In the genomic region with DNA sequence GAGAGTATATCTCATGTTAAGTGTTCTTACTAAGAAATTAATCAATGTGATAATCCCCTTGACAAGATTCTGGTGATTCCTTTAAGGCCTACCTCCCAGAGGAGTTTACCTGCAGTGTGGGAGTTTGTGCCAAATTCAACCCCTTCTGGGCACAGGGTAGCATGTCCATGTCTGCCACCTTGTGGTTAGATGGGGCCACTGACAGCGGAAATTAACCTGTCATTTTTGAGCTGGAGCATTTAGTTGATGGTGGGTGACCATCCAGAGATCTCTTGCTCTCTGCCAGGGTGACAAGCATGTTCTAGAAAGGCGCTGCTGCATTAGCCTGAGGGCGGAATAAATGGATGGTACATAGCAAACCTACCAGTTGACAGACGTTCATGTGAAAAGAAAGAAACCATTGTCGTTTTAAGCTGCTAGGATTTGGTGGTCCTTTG, we compare ENCODE assay signal across 8 cellular contexts.
DNase-seq lines count a peak whose midpoint lies in the region; ATAC-seq and TF ChIP-seq lines count a peak whose summit lies in the region.

No MANE protein-coding gene starts in this region.

- peak; percentile 72 for DNase-seq in KBM-7
- peak; percentile 46 for DNase-seq in SK-N-SH
- DNase-seq in activated naive CD8-positive, alpha-beta T cell treated with anti-CD3 and anti-CD28 coated beads, Interleukin-2, amount 10 ng/mL, durations not matched to agents 7 days and 5 days = peak; percentile 37
- DNase-seq in hepatocyte (ENCODE audit: low spot score) = peak; percentile 54
- peak; percentile 49 for DNase-seq in stimulated activated CD4-positive, alpha-beta T cell treated with anti-CD3 and anti-CD28 coated beads, Interleukin-1b, Interleukin-23, amount 100 ng/mL, for 48 hours
- no peak for DNase-seq in middle frontal gyrus (ENCODE audit: extremely low spot score, low spot score)

- H3K9me3 ChIP-seq in SK-N-SH = no peaks in the 10 kb centered on the region
- H3K9me3 ChIP-seq in hepatocyte (ENCODE audit: low read depth) = no peaks in the 10 kb centered on the region

- POLR2A ChIA-PET in SK-N-SH (lab: Yijun Ruan, JAX) = no interaction called here
- POLR2A ChIA-PET in activated naive CD8-positive, alpha-beta T cell treated with anti-CD3 and anti-CD28 coated beads, Interleukin-2, amount 10 ng/mL, durations not matched to agents 7 days and 5 days (lab: Charles Lee) = interaction anchor here (1.7 kb wide), 1 partner anchor 200 kb away, joined by 6 read pairs; no protein-coding TSS in a partner anchor

- H3K27me3 ChIP-seq in SK-N-SH (ENCODE audit: insufficient read depth) = no peaks in the 10 kb centered on the region; the same call in 1 of the 2 replicates
- H3K27me3 ChIP-seq in hepatocyte = no peaks in the 10 kb centered on the region

- H3K4me1 Mint-ChIP-seq in activated naive CD8-positive, alpha-beta T cell treated with anti-CD3 and anti-CD28 coated beads, Interleukin-2, amount 10 ng/mL, durations not matched to agents 7 days and 5 days = no peaks in the 10 kb centered on the region

- H3K4me1 ChIP-seq in SK-N-SH (ENCODE audit: control insufficient read depth in 1 of 2, insufficient read depth in 2 of 2, low read depth in 1 of 2, low read length in 1 of 2) = no peaks in the 10 kb centered on the region; a peak in 1 of 4 replicates
- no peaks in the 10 kb centered on the region for H3K4me1 ChIP-seq in hepatocyte (ENCODE audit: insufficient read depth)

- no peak overlapping the region for H3K9ac ChIP-seq in SK-N-SH

- peak; percentile 40 for TF ChIP-seq CTCF in GM12801 (IDR thresholded peaks at IDR 0.05; ENCODE audit: extremely low read depth, insufficient read length)
- TF ChIP-seq CTCF in SK-N-SH (IDR thresholded peaks at IDR 0.05) = peak; percentile 72
- TF ChIP-seq CTCF in hepatocyte (IDR thresholded peaks at IDR 0.05; ENCODE audit: poor library complexity) = peak; percentile 66

- in situ Hi-C loops in KBM-7 (cut with MboI; ENCODE audit: low pct_unique_long_range_greater_than_20kb, low sequenced_read_pairs) = no loop called here

- no peaks in the 10 kb centered on the region for H3K79me2 ChIP-seq in SK-N-SH (ENCODE audit: insufficient read depth)
- H3K79me2 ChIP-seq in hepatocyte = no peaks in the 10 kb centered on the region

- CTCF ChIA-PET in SK-N-SH (lab: Yijun Ruan, JAX) = interaction anchor here (0.6 to 6.7 kb wide), 40 partner anchors 9 to 1152 kb away, joined by 3 to 126 read pairs (median 4); partner anchors contain the start of gene RIMOC1

- H3K4me3 Mint-ChIP-seq in activated naive CD8-positive, alpha-beta T cell treated with anti-CD3 and anti-CD28 coated beads, Interleukin-2, amount 10 ng/mL, durations not matched to agents 7 days and 5 days = no peak overlapping the region

- no peak overlapping the region for H3K4me2 ChIP-seq in SK-N-SH
- no peak overlapping the region for H3K4me2 ChIP-seq in hepatocyte

- no peaks in the 10 kb centered on the region for H3K36me3 ChIP-seq in SK-N-SH (replicated peaks in 1 of 2; ENCODE audit: control insufficient read depth in 1 of 2, insufficient read depth in 2 of 2, low read length in 1 of 2)
- H3K36me3 ChIP-seq in hepatocyte (replicated peaks; ENCODE audit: insufficient read depth, low read depth) = no peaks in the 10 kb centered on the region

- H3K36me3 Mint-ChIP-seq in activated naive CD8-positive, alpha-beta T cell treated with anti-CD3 and anti-CD28 coated beads, Interleukin-2, amount 10 ng/mL, durations not matched to agents 7 days and 5 days = no peaks in the 10 kb centered on the region

- peaks cover 12% of the 10 kb centered on the region for H3K27me3 Mint-ChIP-seq in activated naive CD8-positive, alpha-beta T cell treated with anti-CD3 and anti-CD28 coated beads, Interleukin-2, amount 10 ng/mL, durations not matched to agents 7 days and 5 days

- H2AFZ ChIP-seq in SK-N-SH (ENCODE audit: low read depth) = no peak overlapping the region
- no peak overlapping the region for H2AFZ ChIP-seq in hepatocyte

- no peaks in the 10 kb centered on the region for H3K9me3 Mint-ChIP-seq in activated naive CD8-positive, alpha-beta T cell treated with anti-CD3 and anti-CD28 coated beads, Interleukin-2, amount 10 ng/mL, durations not matched to agents 7 days and 5 days

- no peaks in the 10 kb centered on the region for H3F3A ChIP-seq in SK-N-SH (replicated peaks; ENCODE audit: insufficient read depth)

- peak; percentile 70 for TF ChIP-seq RAD21 in SK-N-SH (IDR thresholded peaks at IDR 0.05; ENCODE audit: low read length)

- peak overlapping the region in 1 of 2 experiments; percentile 10; a peak in 1 of 4 replicates for H3K4me3 ChIP-seq in SK-N-SH (ENCODE audit: low read depth in 2 of 2, low read length in 1 of 2)
- no peak overlapping the region for H3K4me3 ChIP-seq in hepatocyte

- under 1% methylated on average over 5 of the region's 5 CpGs for WGBS in SK-N-SH (ENCODE audit: low lambda C conversion rate)
- 35% methylated on average over 5 of the region's 5 CpGs for WGBS in hepatocyte (ENCODE audit: low lambda C conversion rate, missing lambda C conversion rate)

- no peak overlapping the region for H3K27ac Mint-ChIP-seq in activated naive CD8-positive, alpha-beta T cell treated with anti-CD3 and anti-CD28 coated beads, Interleukin-2, amount 10 ng/mL, durations not matched to agents 7 days and 5 days

- peak; percentile 93 for ATAC-seq in GM21825 (IDR thresholded peaks at IDR 0.05; ENCODE audit: unreplicated experiment)
- peak; percentile 80 for ATAC-seq in activated naive CD8-positive, alpha-beta T cell treated with anti-CD3 and anti-CD28 coated beads, Interleukin-2, amount 10 ng/mL, durations not matched to agents 7 days and 5 days (ENCODE audit: low read depth)

- no peaks in the 10 kb centered on the region for H3K9me2 ChIP-seq in SK-N-SH
- H3K9me2 ChIP-seq in hepatocyte (replicated peaks; ENCODE audit: insufficient read depth) = no peaks in the 10 kb centered on the region

- H3K27ac ChIP-seq in SK-N-SH (ENCODE audit: low read depth in 2 of 2, low read length in 1 of 2) (no peak overlapping the region), hepatocyte (no peak overlapping the region)

- no peak for TF ChIP-seq EP300 in SK-N-SH (IDR thresholded peaks at IDR 0.05; ENCODE audit: borderline replicate concordance in 1 of 2, low read depth in 1 of 2, low read length in 1 of 2)

- no peaks in the 10 kb centered on the region for H4K20me1 ChIP-seq in SK-N-SH (ENCODE audit: insufficient read depth)
- H4K20me1 ChIP-seq in hepatocyte (ENCODE audit: insufficient read depth, poor library complexity, severe bottlenecking) = no peaks in the 10 kb centered on the region

TF ChIP-seq in SK-N-SH, 30 proteins besides CTCF, POLR2A, EP300 and RAD21 (continues in another document):
- TF ChIP-seq IRF3 (IDR thresholded peaks at IDR 0.05; ENCODE audit: low read depth, low read length) (no peak), GATA2 (CRISPR knock-in tag; IDR thresholded peaks at IDR 0.05) (no peak), PBX3 (IDR thresholded peaks at IDR 0.05) (peak; percentile 11; the same call in 1 of the 2 replicates), USF2 (IDR thresholded peaks at IDR 0.05; ENCODE audit: borderline replicate concordance, low read depth, low read length) (no peak), TCF12 (IDR thresholded peaks at IDR 0.05) (no peak), USF1 (IDR thresholded peaks at IDR 0.05; ENCODE audit: borderline replicate concordance, low read depth) (no peak)
- TF ChIP-seq, protein P1, sequence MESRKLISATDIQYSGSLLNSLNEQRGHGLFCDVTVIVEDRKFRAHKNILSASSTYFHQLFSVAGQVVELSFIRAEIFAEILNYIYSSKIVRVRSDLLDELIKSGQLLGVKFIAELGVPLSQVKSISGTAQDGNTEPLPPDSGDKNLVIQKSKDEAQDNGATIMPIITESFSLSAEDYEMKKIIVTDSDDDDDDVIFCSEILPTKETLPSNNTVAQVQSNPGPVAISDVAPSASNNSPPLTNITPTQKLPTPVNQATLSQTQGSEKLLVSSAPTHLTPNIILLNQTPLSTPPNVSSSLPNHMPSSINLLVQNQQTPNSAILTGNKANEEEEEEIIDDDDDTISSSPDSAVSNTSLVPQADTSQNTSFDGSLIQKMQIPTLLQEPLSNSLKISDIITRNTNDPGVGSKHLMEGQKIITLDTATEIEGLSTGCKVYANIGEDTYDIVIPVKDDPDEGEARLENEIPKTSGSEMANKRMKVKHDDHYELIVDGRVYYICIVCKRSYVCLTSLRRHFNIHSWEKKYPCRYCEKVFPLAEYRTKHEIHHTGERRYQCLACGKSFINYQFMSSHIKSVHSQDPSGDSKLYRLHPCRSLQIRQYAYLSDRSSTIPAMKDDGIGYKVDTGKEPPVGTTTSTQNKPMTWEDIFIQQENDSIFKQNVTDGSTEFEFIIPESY (IDR thresholded peaks at IDR 0.05; ENCODE audit: borderline replicate concordance, low read depth) = no peak
